ENCODE assay signal across 9 cellular contexts in the genomic region with DNA sequence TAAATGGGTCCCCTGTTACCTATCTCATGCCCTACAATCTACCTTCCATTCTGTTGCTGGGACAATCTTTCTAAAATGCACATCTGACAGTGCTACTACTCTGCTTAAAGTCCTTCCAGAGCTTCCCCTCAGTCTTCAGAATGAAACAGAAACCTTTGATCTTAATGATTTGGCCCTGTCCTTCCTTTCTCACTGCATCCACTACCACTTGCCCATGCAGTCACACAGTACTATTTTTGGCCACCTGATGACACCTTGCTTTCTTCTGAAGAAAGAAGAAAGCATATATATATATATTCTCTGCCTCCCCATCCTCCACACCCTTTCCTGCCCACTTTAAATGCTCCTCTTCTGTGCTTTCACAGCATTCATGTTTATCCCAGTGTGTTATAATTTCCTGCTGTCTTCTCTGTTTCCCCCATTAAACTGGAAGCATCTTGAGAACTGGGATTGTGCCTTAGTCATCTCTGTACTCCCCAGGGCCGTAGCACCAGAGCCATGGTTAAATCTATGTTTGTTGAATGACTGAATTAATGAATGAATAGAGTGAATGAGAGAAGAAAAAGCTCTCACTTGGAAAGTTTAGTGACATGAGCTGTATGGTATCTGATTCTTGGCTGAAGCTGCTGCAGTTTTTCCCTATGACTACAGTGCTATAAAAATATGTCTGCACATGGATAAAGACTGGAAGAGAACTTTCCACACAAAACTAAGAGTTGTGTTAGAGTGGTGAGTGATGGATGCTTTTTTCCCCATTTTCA. TPM values are rescaled to one million over a fixed set of nuclear protein-coding genes. Genes with fewer than 3 reads are reported as not detected.
DNase-seq lines count a peak whose midpoint lies in the region; ATAC-seq and TF ChIP-seq lines count a peak whose summit lies in the region.
"Had no signal": no experiment of that assay in that cellular context is flagged by ENCODE, and none has a peak within 500 bp of the region (broad histone marks: within the 10 kb centered on the region; RNA-seq: fewer than 3 reads in every experiment).

No MANE protein-coding gene starts in this region.

- POLR2A ChIA-PET in PC-3 (lab: Charles Lee; ENCODE audit: unreplicated experiment) = interaction anchor here (0.7 kb wide), 1 partner anchor 92 kb away, joined by 3 read pairs; no protein-coding TSS in a partner anchor

- TF ChIP-seq CTCF in PC-3 (conservative IDR thresholded peaks at IDR 0.05; ENCODE audit: low read depth, low read length) (no peak), omental fat pad (IDR thresholded peaks at IDR 0.05) (no peak), esophagus squamous epithelium (IDR thresholded peaks at IDR 0.05) (no peak)

- intact Hi-C loops in left ventricle myocardium superior (cut with micrococcal nuclease) = no loop called here
- intact Hi-C loops in Right ventricle myocardium superior (cut with DNase I) = no loop called here
- intact Hi-C loops in PC-3 (cut with micrococcal nuclease) = loop anchor here (5.0 to 10.0 kb wide), 3 partner anchors 410 to 703 kb away; a partner anchor contains a TSS
- intact Hi-C loops in aorta (cut with DNase I) = loop anchor here (5.0 to 10.0 kb wide), 2 partner anchors 410 to 503 kb away; a partner anchor contains a TSS
- intact Hi-C loops in esophagus squamous epithelium (cut with DNase I) = no loop called here

- no peaks in the 10 kb centered on the region for H4K20me1 ChIP-seq in PC-3 (ENCODE audit: low read length)

- H3K9ac ChIP-seq in PC-3 (ENCODE audit: low read length) = peak overlapping the region; percentile 70

- peak overlapping the region; percentile 79 for H3K4me2 ChIP-seq in PC-3 (ENCODE audit: low read length)

- no peak for TF ChIP-seq POLR2A in esophagus squamous epithelium (IDR thresholded peaks at IDR 0.05)

- no peak for DNase-seq in left ventricle myocardium superior
- no peak for DNase-seq in Right ventricle myocardium superior
- peak; percentile 73 for DNase-seq in PC-3
- no peak for DNase-seq in aorta
- DNase-seq in omental fat pad (ENCODE audit: low spot score) = no peak
- no peak for DNase-seq in NCI-H82 treated with DMSO at 0.1 percent for 48 hours (lab: John Stamatoyannopoulos, UW; ENCODE audit: unreplicated experiment)
- DNase-seq in esophagus squamous epithelium (lab: John Stamatoyannopoulos, UW) = no peak

- H3K4me3 ChIP-seq in PC-3 (ENCODE audit: low read length) (peak overlapping the region; percentile 49; the same call in 1 of the 2 replicates), aorta (ENCODE audit: low read length in 2 of 2) (no peak overlapping the region), esophagus squamous epithelium (no peak overlapping the region)
- H3K4me3 ChIP-seq: cardiac muscle cell had no signal

- H3K36me3 ChIP-seq in PC-3 (ENCODE audit: low read depth, low read length) (no peaks in the 10 kb centered on the region), aorta (ENCODE audit: control insufficient read depth in 1 of 2, insufficient read depth in 2 of 2, low read length in 1 of 2) (no peaks in the 10 kb centered on the region), esophagus squamous epithelium (no peaks in the 10 kb centered on the region)
- H3K36me3 ChIP-seq: cardiac muscle cell had no signal

- no peaks in the 10 kb centered on the region for H3K9me2 ChIP-seq in PC-3 (replicated peaks; ENCODE audit: low read length)

- 7 to 23% methylated on average over 1 of the region's 1 CpG for WGBS in aorta, 2 donors
- 0 to 44% methylated on average over 1 of the region's 1 CpG for WGBS in esophagus squamous epithelium, 2 donors

- ATAC-seq in left ventricle myocardium superior (peak; percentile 63), Right ventricle myocardium superior (ENCODE audit: poor library complexity) (no peak), HG02884 (IDR thresholded peaks at IDR 0.05; ENCODE audit: unreplicated experiment) (peak; percentile 86), PC-3 (peak; percentile 50), aorta (ENCODE audit: low FRiP score) (peak; percentile 37), omental fat pad (ENCODE audit: low FRiP score) (no peak)

- H3K27ac ChIP-seq in PC-3 (ENCODE audit: low read length) (peak overlapping the region; percentile 99), aorta (ENCODE audit: low read depth in 1 of 2, low read length in 2 of 2) (peak overlapping the region; percentile 39 to 74), esophagus squamous epithelium (peak overlapping the region in 1 of 4 donors; percentile 10)
- H3K27ac ChIP-seq: cardiac muscle cell had no signal

- no TSS peak for BruUV-seq in PC-3 (replicated peaks; lab: Mats Ljungman, UMichigan)

- H3F3A ChIP-seq in PC-3 (ENCODE audit: low read length, unreplicated experiment) = peaks cover 4% of the 10 kb centered on the region

- H3K27me3 ChIP-seq in PC-3 (ENCODE audit: low read length) (no peaks in the 10 kb centered on the region), aorta (ENCODE audit: control insufficient read depth in 1 of 2, insufficient read depth in 2 of 2, low read length in 1 of 2) (no peaks in the 10 kb centered on the region), esophagus squamous epithelium (no peaks in the 10 kb centered on the region)
- H3K27me3 ChIP-seq: cardiac muscle cell had no signal

- peaks cover 68% of the 10 kb centered on the region for H3K4me1 ChIP-seq in PC-3 (ENCODE audit: insufficient read depth, low read length)
- H3K4me1 ChIP-seq in aorta (ENCODE audit: control insufficient read depth in 1 of 2, insufficient read depth in 2 of 2, low read length in 2 of 2) = peaks cover 0 to 3% of the 10 kb centered on the region in 2 donors
- peaks cover 0 to 23% (median 0%) of the 10 kb centered on the region in 3 donors for H3K4me1 ChIP-seq in esophagus squamous epithelium

- CTCF ChIA-PET in PC-3 (lab: Charles Lee) = interaction anchor here (0.6 to 2.0 kb wide), 2 partner anchors 269 to 328 kb away, joined by 4 to 6 read pairs; no protein-coding TSS in a partner anchor

- no peaks in the 10 kb centered on the region for H3K79me2 ChIP-seq in PC-3 (ENCODE audit: low read length)

- peak overlapping the region; percentile 69 for H2AFZ ChIP-seq in PC-3 (ENCODE audit: low read length)

- no peaks in the 10 kb centered on the region for H3K9me3 ChIP-seq in PC-3 (ENCODE audit: low read length)
- no peaks in the 10 kb centered on the region for H3K9me3 ChIP-seq in aorta (ENCODE audit: control insufficient read depth, low read length)
- no peaks in the 10 kb centered on the region for H3K9me3 ChIP-seq in esophagus squamous epithelium

RNA-seq across cellular contexts. Expression of a gene that starts 56.2 kb away (rescaled TPM):
- 0.40 TPM for total RNA-seq in left ventricle myocardium superior
- total RNA-seq in Right ventricle myocardium superior = 0.35 TPM
- total RNA-seq in PC-3 (2014; rRNA removed) = 0.23 and 0.29 TPM in 2 replicates
- under 1 TPM; 0.09 to 0.26 TPM for total RNA-seq in aorta
- not detected for polyA plus RNA-seq in aorta
- total RNA-seq in omental fat pad = under 1 TPM; 0.12 to 0.46 (median 0.20) TPM
- total RNA-seq in esophagus squamous epithelium = not detected

Comparison
In these comparisons a context has a peak if more than half of its experiments do, and no peak if none do; other contexts are left out.
1. ATAC-seq: peak in left ventricle myocardium superior (single experiment), HG02884 (single experiment), PC-3 (single experiment) and aorta (single experiment); none in Right ventricle myocardium superior (single experiment) and omental fat pad (single experiment).
2. intact Hi-C loops: an anchor here in PC-3 (5.0 to 10.0 kb wide) and aorta (5.0 to 10.0 kb wide); none called in left ventricle myocardium superior, Right ventricle myocardium superior and esophagus squamous epithelium.